In the genomic region with DNA sequence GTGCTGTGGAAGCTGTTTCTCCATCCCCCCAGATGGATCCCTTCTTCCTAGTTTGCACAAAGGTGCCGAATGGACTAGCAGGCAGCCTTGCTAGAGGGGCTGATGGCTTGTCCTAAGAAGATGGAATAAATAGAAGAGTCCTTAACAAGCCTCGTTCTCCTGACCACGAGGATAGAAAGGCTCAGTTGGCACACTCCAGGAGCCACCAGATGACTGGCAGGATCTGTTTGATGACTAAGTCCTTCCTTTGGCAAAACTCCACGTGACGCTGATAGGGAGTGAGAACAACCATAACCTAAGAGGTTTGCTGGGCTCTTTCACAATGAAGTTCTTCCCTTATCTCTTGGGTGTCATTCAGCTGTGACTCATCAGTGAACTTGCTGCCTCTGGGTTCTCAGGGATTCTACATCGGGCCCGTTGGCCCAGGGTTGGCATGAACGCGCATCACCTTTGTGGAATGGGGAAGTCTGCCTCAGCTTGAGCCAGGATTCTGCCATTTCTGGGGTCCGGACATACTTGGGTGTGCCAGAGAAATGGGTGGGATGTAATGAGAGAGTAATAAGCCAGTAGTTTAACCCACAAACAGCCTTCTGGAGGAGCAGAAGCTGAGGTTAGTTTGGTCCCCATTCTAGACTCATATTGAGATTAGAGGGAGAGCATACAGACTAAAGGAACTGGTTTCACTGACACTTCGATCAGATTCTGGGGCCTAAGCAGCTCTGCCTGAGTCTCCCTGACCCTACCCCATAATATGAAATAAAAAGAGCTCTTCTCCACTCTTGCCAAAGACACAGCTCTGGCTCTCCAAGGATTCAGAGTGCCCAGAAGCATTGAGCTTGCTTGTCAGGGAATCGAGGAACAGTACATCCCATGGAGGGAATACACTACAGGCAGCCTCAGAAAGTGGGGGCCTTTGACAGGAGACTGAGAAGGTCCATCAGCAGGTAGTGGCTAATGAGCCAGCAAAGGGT, we compare ENCODE assay signal across 9 cellular contexts. TPM values are rescaled to one million over a fixed set of nuclear protein-coding genes. Genes with fewer than 3 reads are reported as not detected.
DNase-seq lines count a peak whose midpoint lies in the region; ATAC-seq, FAIRE-seq and TF ChIP-seq lines count a peak whose summit lies in the region.
"Had no signal": no experiment of that assay in that cellular context is flagged by ENCODE, and none has a peak within 500 bp of the region (broad histone marks: within the 10 kb centered on the region; RNA-seq: fewer than 3 reads in every experiment).

No MANE protein-coding gene starts in this region.

- no TSS peak for BruUV-seq in mammary epithelial cell (replicated peaks; lab: Mats Ljungman, UMichigan)

- H3K27me3 ChIP-seq in mammary epithelial cell (ENCODE audit: insufficient read depth, low read length), result no peaks in the 10 kb centered on the region
- peaks cover 10% of the 10 kb centered on the region for H3K27me3 ChIP-seq in lower lobe of right lung (ENCODE audit: low read depth)
- no peaks in the 10 kb centered on the region for H3K27me3 ChIP-seq in vagina

- no peaks in the 10 kb centered on the region for H3K79me2 ChIP-seq in mammary epithelial cell (ENCODE audit: insufficient read depth, low read length)

- intact Hi-C loops in mammary epithelial cell (cut with micrococcal nuclease) (loop anchor here (2.0 kb wide), 3 partner anchors 29 to 61 kb away; no protein-coding TSS in a partner anchor), lower lobe of right lung (cut with DNase I) (no loop called here), vagina (cut with DNase I) (no loop called here)

- peak overlapping the region; percentile 82 for H2AFZ ChIP-seq in mammary epithelial cell (ENCODE audit: low read depth, low read length)

- H3K27ac ChIP-seq in A549, result peak overlapping the region; percentile 97 to 99
- H3K27ac ChIP-seq in mammary epithelial cell (ENCODE audit: insufficient read depth, low read depth, low read length), result peak overlapping the region; percentile 77
- no peak overlapping the region for H3K27ac ChIP-seq in lower lobe of right lung
- peak overlapping the region; percentile 69 for H3K27ac ChIP-seq in vagina

- peak; percentile 92 to 98 for DNase-seq in A549 (ENCODE audit: low read depth in 1 of 2, low spot score in 1 of 2)
- peak; percentile 96 for DNase-seq in HS-27A (ENCODE audit: low read depth)
- DNase-seq in mammary epithelial cell, result peak; percentile 99
- no peak for DNase-seq in lower lobe of right lung
- DNase-seq in vagina (ENCODE audit: extremely low spot score in 2 of 2), result peak in 1 of 2 donors; percentile 94
- DNase-seq: activated naive CD8-positive, alpha-beta T cell treated with anti-CD3 and anti-CD28 coated beads, Interleukin-2, amount 10 ng/mL, durations not matched to agents 7 days and 5 days had no signal

- H3K4me1 ChIP-seq in A549 (peaks cover 31% of the 10 kb centered on the region), mammary epithelial cell (ENCODE audit: insufficient read depth, low read length) (peaks cover 32% of the 10 kb centered on the region), lower lobe of right lung (peaks cover 26% of the 10 kb centered on the region), vagina (peaks cover 26% of the 10 kb centered on the region)

- H3K4me2 ChIP-seq in A549 (peak overlapping the region; percentile 96), mammary epithelial cell (ENCODE audit: insufficient read depth, low read depth, low read length) (peak overlapping the region; percentile 41)

- POLR2A ChIA-PET in A549 (lab: Yijun Ruan, JAX), result interaction anchor here (1.0 kb wide), 1 partner anchor 10 kb away, joined by 3 read pairs; no protein-coding TSS in a partner anchor

- ATAC-seq in A549 (peak; percentile 78 to 81), lower lobe of right lung (peak; percentile 50 to 64), GM18517 (IDR thresholded peaks at IDR 0.05; ENCODE audit: unreplicated experiment) (no peak), GM18519 (IDR thresholded peaks at IDR 0.05; ENCODE audit: low FRiP score, unreplicated experiment) (no peak), GM21737 (IDR thresholded peaks at IDR 0.05; ENCODE audit: unreplicated experiment) (no peak)

- H3K36me3 ChIP-seq in mammary epithelial cell (ENCODE audit: insufficient read depth, low read length), result no peaks in the 10 kb centered on the region
- H3K36me3 ChIP-seq in lower lobe of right lung, result no peaks in the 10 kb centered on the region
- no peaks in the 10 kb centered on the region for H3K36me3 ChIP-seq in vagina

- TF ChIP-seq EP300 in A549 (IDR thresholded peaks at IDR 0.05), result peak in 1 of 2 experiments; percentile 53; a peak in 1 of 5 replicates

- peak overlapping the region; percentile 14 for H3K9ac ChIP-seq in mammary epithelial cell (ENCODE audit: insufficient read depth, low read length)

- TF ChIP-seq CTCF in A549 (IDR thresholded peaks at IDR 0.05), result no peak
- no peak for TF ChIP-seq CTCF in mammary epithelial cell (conservative IDR thresholded peaks at IDR 0.05 in 1 of 2, IDR thresholded peaks at IDR 0.05 in 1 of 2; ENCODE audit: extremely low read depth in 1 of 2, insufficient read depth in 1 of 2, low read depth in 1 of 2, low read length in 2 of 2)
- no peak for TF ChIP-seq CTCF in lower lobe of right lung (IDR thresholded peaks at IDR 0.05)
- TF ChIP-seq CTCF in vagina (IDR thresholded peaks at IDR 0.05), result no peak

- TF ChIP-seq POLR2A in A549 (IDR thresholded peaks at IDR 0.05; ENCODE audit: low read length), result no peak
- TF ChIP-seq POLR2A in vagina (IDR thresholded peaks at IDR 0.05), result no peak

- TF ChIP-seq RAD21 in A549 (conservative IDR thresholded peaks at IDR 0.05 in 1 of 2, IDR thresholded peaks at IDR 0.05 in 1 of 2), result no peak

- FAIRE-seq in A549 (lab: Jason Lieb, UNC), result no peak

- dilution Hi-C loops in mammary epithelial cell (cut with HindIII; ENCODE audit: low sequenced_read_pairs), result no loop called here

- WGBS in A549 (ENCODE audit: missing lambda C conversion rate), result 14% methylated on average over 9 of the region's 12 CpGs
- 22% methylated on average over 12 of the region's 12 CpGs for WGBS in mammary epithelial cell (ENCODE audit: low coverage, missing lambda C conversion rate)

- CTCF ChIA-PET in A549 (lab: Yijun Ruan, JAX) (interaction anchor here (0.6 to 5.7 kb wide), 10 partner anchors 9 to 468 kb away, joined by 3 to 49 read pairs (median 6); no protein-coding TSS in a partner anchor), mammary epithelial cell (lab: Charles Lee; ENCODE audit: low non-redundant PET) (interaction anchor here (0.9 kb wide), 1 partner anchor 28 kb away, joined by 3 read pairs; no protein-coding TSS in a partner anchor)

- H4K20me1 ChIP-seq in mammary epithelial cell (ENCODE audit: insufficient read depth, low read length), result no peaks in the 10 kb centered on the region

- no peaks in the 10 kb centered on the region for H3K9me3 ChIP-seq in A549
- H3K9me3 ChIP-seq in mammary epithelial cell (replicated peaks; ENCODE audit: insufficient read depth, low read length), result no peaks in the 10 kb centered on the region
- H3K9me3 ChIP-seq in lower lobe of right lung, result no peaks in the 10 kb centered on the region
- H3K9me3 ChIP-seq in vagina, result no peaks in the 10 kb centered on the region

- in situ Hi-C loops in mammary epithelial cell (cut with MboI; ENCODE audit: low sequenced_read_pairs in 2 of 2), result no loop called here

- H3K4me3 ChIP-seq in A549 (no peak overlapping the region), mammary epithelial cell (replicated peaks in 1 of 3; ENCODE audit: insufficient read depth in 1 of 3, low read depth in 2 of 3, low read length in 3 of 3) (no peak overlapping the region), lower lobe of right lung (no peak overlapping the region), vagina (no peak overlapping the region)

TF ChIP-seq in A549, 52 proteins besides CTCF, POLR2A, EP300 and RAD21 (continues in another document):
- no peak for TF ChIP-seq CBX8 (IDR thresholded peaks at IDR 0.05)
- no peak for TF ChIP-seq TFCP2L1 (CRISPR knock-in tag; IDR thresholded peaks at IDR 0.05)
- TF ChIP-seq, protein P1, sequence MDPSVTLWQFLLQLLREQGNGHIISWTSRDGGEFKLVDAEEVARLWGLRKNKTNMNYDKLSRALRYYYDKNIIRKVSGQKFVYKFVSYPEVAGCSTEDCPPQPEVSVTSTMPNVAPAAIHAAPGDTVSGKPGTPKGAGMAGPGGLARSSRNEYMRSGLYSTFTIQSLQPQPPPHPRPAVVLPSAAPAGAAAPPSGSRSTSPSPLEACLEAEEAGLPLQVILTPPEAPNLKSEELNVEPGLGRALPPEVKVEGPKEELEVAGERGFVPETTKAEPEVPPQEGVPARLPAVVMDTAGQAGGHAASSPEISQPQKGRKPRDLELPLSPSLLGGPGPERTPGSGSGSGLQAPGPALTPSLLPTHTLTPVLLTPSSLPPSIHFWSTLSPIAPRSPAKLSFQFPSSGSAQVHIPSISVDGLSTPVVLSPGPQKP (IDR thresholded peaks at IDR 0.05; ENCODE audit: low read depth, low read length), result no peak
- TF ChIP-seq HOXB13 (CRISPR knock-in tag; IDR thresholded peaks at IDR 0.05; ENCODE audit: low read depth), result peak; percentile 94; the same call in 1 of the 2 replicates
- no peak for TF ChIP-seq ESRRA (IDR thresholded peaks at IDR 0.05; ENCODE audit: borderline replicate concordance, low read length)
- no peak for TF ChIP-seq RNF2 (IDR thresholded peaks at IDR 0.05; ENCODE audit: borderline replicate concordance, low read depth)
- no peak for TF ChIP-seq NR3C1 (IDR thresholded peaks at IDR 0.05)
- no peak for TF ChIP-seq MAZ (IDR thresholded peaks at IDR 0.05; ENCODE audit: borderline replicate concordance, low read depth, low read length)
- TF ChIP-seq FOXS1 (CRISPR knock-in tag; IDR thresholded peaks at IDR 0.05), result no peak
- no peak for TF ChIP-seq EHMT2 (IDR thresholded peaks at IDR 0.05; ENCODE audit: low read depth)
- TF ChIP-seq KDM5A (IDR thresholded peaks at IDR 0.05), result no peak
- peak; percentile 66; the same call in 1 of the 2 replicates for TF ChIP-seq MYC (IDR thresholded peaks at IDR 0.05; ENCODE audit: borderline replicate concordance, low read length)
- no peak for TF ChIP-seq ZFP36 (IDR thresholded peaks at IDR 0.05; ENCODE audit: borderline replicate concordance, partially characterized antibody)
- no peak for TF ChIP-seq NPAS2 (CRISPR knock-in tag; IDR thresholded peaks at IDR 0.05; ENCODE audit: borderline replicate concordance)
- no peak for TF ChIP-seq CHD2 (IDR thresholded peaks at IDR 0.05; ENCODE audit: low read length, partially characterized antibody)
- TF ChIP-seq ZC3H11A (IDR thresholded peaks at IDR 0.05), result no peak
- no peak for TF ChIP-seq PHF8 (IDR thresholded peaks at IDR 0.05; ENCODE audit: borderline replicate concordance, low read depth)

RNA-seq across cellular contexts. Expression of a gene that starts 2.0 kb away (rescaled TPM):
- polyA plus RNA-seq in A549 (2011; rRNA removed), result 10.5 and 10.9 TPM in 2 replicates
- polyA plus RNA-seq in A549 (2012; cell fraction: cytosol; rRNA removed), result 19.1 and 26.1 TPM in 2 replicates
- polyA plus RNA-seq in A549 (2012; cell fraction: nucleus; rRNA removed), result 66.9 and 82.6 TPM in 2 replicates
- 23.4 to 27.9 TPM (median 25.8 TPM) in 3 replicates for polyA plus RNA-seq in A549 (2017; fragmentation: RNase III; extraction: RNeasy Plus Mini Kit Qiagen cat#74134 plus additional on column Dnase treatment)
- 12.4 and 17.1 TPM in 2 replicates for polyA minus RNA-seq in A549 (2011; rRNA and poly(A)+ RNA removed)
- total RNA-seq in mammary epithelial cell, result 10 to 100 TPM in 1 of 2 donors, 1 to 10 TPM in 1; 5.8 to 11.7 TPM
- polyA plus RNA-seq in mammary epithelial cell, result 5.7 TPM
- polyA minus RNA-seq in mammary epithelial cell, result 2.7 TPM
- 5.2 TPM for total RNA-seq in lower lobe of right lung
- 23.6 TPM for total RNA-seq in vagina

Comparison
In these comparisons a context has a peak if more than half of its experiments do, and no peak if none do; other contexts are left out.
1. ATAC-seq: peak in A549 (2 of 2) and lower lobe of right lung (2 of 2); none in GM18517 (single experiment), GM18519 (single experiment) and GM21737 (single experiment).